ENCODE assay signal across 21 cellular contexts in genomic region chr15:28931828-28932227, GRCh38. TPM values are rescaled to one million over a fixed set of nuclear protein-coding genes. Genes with fewer than 3 reads are reported as not detected.
DNase-seq lines count a peak whose midpoint lies in the region; ATAC-seq, FAIRE-seq and TF ChIP-seq lines count a peak whose summit lies in the region.
"Had no signal": no experiment of that assay in that cellular context is flagged by ENCODE, and none has a peak within 500 bp of the region (broad histone marks: within the 10 kb centered on the region; RNA-seq: fewer than 3 reads in every experiment).

No MANE protein-coding gene starts in this region.

- no peak overlapping the region for H3K9ac ChIP-seq in kidney (ENCODE audit: low read length in 2 of 2)

- no peak for TF ChIP-seq CTCF in RWPE2 (IDR thresholded peaks at IDR 0.05; ENCODE audit: poor library complexity, severe bottlenecking)
- TF ChIP-seq CTCF in kidney (IDR thresholded peaks at IDR 0.05; ENCODE audit: borderline replicate concordance, extremely low read depth, insufficient read depth), result no peak
- TF ChIP-seq CTCF in spleen (IDR thresholded peaks at IDR 0.05 in 8 of 11, conservative IDR thresholded peaks at IDR 0.05 in 3 of 11), result no peak

- peaks cover 9% of the 10 kb centered on the region for H3K36me3 Mint-ChIP-seq in activated naive CD4-positive, alpha-beta T cell treated with anti-CD3 and anti-CD28 coated beads for 36 hours (ENCODE audit: low read depth)
- peaks cover 6% of the 10 kb centered on the region for H3K36me3 Mint-ChIP-seq in activated naive CD4-positive, alpha-beta T cell treated with anti-CD3 and anti-CD28 coated beads, Interleukin-2, amount 10 ng/mL, durations not matched to agents 7 days and 5 days

- H3K4me3 Mint-ChIP-seq in activated naive CD4-positive, alpha-beta T cell treated with anti-CD3 and anti-CD28 coated beads for 36 hours, result no peak overlapping the region
- no peak overlapping the region for H3K4me3 Mint-ChIP-seq in activated naive CD4-positive, alpha-beta T cell treated with anti-CD3 and anti-CD28 coated beads, Interleukin-2, amount 10 ng/mL, durations not matched to agents 7 days and 5 days

- H3K9me3 ChIP-seq in RWPE2 (ENCODE audit: severe bottlenecking), result no peaks in the 10 kb centered on the region
- no peaks in the 10 kb centered on the region for H3K9me3 ChIP-seq in kidney (ENCODE audit: control insufficient read depth in 1 of 2, low read length in 2 of 2)
- peaks cover 0 to 10% (median 0%) of the 10 kb centered on the region in 8 donors for H3K9me3 ChIP-seq in spleen
- H3K9me3 ChIP-seq in MG63, result no peaks in the 10 kb centered on the region

- CTCF ChIA-PET in activated naive CD4-positive, alpha-beta T cell treated with anti-CD3 and anti-CD28 coated beads for 36 hours (lab: Charles Lee), result no interaction called here
- CTCF ChIA-PET in activated naive CD4-positive, alpha-beta T cell treated with anti-CD3 and anti-CD28 coated beads, Interleukin-2, amount 10 ng/mL, durations not matched to agents 7 days and 5 days (lab: Charles Lee), result no interaction called here

- no peak overlapping the region for H3K27ac ChIP-seq in RWPE2 (ENCODE audit: poor library complexity, severe bottlenecking)
- H3K27ac ChIP-seq in kidney (ENCODE audit: low read depth in 2 of 2, low read length in 2 of 2), result no peak overlapping the region
- no peak overlapping the region for H3K27ac ChIP-seq in spleen
- H3K27ac ChIP-seq: C4-2B, RWPE1 had no signal

- peak; percentile 2 for DNase-seq in activated naive CD4-positive, alpha-beta T cell treated with anti-CD3 and anti-CD28 coated beads for 36 hours
- DNase-seq in activated naive CD4-positive, alpha-beta T cell treated with anti-CD3 and anti-CD28 coated beads, Interleukin-2, amount 10 ng/mL, durations not matched to agents 7 days and 5 days, result no peak
- DNase-seq in RWPE2 (ENCODE audit: low spot score) (peak; percentile 42), kidney (peak; percentile 47), spleen (peak; percentile 32), MG63 (no peak), NCI-H1105 (lab: John Stamatoyannopoulos, UW) (no peak)
- DNase-seq: EL; GF-D8; KBM-7; NCI-H1092 treated with DMSO at 0.1 percent for 48 hours; NCI-H146; NCI-H2029 treated with DMSO at 0.1 percent for 48 hours; NCI-H226; NCI-H510A treated with DMSO at 0.1 percent for 48 hours; NCI-H774; NK-92 treated with Interleukin-12 subunit alpha and Interleukin-12 subunit beta, amount 100 ng/mL, for 24 hours had no signal

- no peak for TF ChIP-seq POLR2A in spleen (IDR thresholded peaks at IDR 0.05)

- H3K4me3 ChIP-seq in RWPE2 (ENCODE audit: severe bottlenecking) (no peak overlapping the region), kidney (ENCODE audit: low read length in 2 of 2) (no peak overlapping the region), spleen (no peak overlapping the region), MG63 (no peak overlapping the region)

- H3K36me3 ChIP-seq in RWPE2 (ENCODE audit: low read depth) (no peaks in the 10 kb centered on the region), kidney (ENCODE audit: control insufficient read depth in 1 of 2, insufficient read depth in 2 of 2, low read length in 2 of 2) (no peaks in the 10 kb centered on the region), spleen (no peaks in the 10 kb centered on the region), MG63 (no peaks in the 10 kb centered on the region)

- H3K27me3 Mint-ChIP-seq in activated naive CD4-positive, alpha-beta T cell treated with anti-CD3 and anti-CD28 coated beads for 36 hours (ENCODE audit: low read depth), result no peaks in the 10 kb centered on the region
- H3K27me3 Mint-ChIP-seq in activated naive CD4-positive, alpha-beta T cell treated with anti-CD3 and anti-CD28 coated beads, Interleukin-2, amount 10 ng/mL, durations not matched to agents 7 days and 5 days, result peaks cover 12% of the 10 kb centered on the region

- intact Hi-C loops in activated naive CD4-positive, alpha-beta T cell treated with anti-CD3 and anti-CD28 coated beads for 36 hours (cut with micrococcal nuclease), result loop anchor here (10.0 kb wide), 1 partner anchor 893 kb away; the partner anchor contains the start of gene TJP1
- intact Hi-C loops in kidney (cut with DNase I) (no loop called here), spleen (cut with DNase I; ENCODE audit: low total_unique reads) (no loop called here)

- H3K4me1 ChIP-seq in RWPE2 (ENCODE audit: insufficient read depth, poor library complexity, severe bottlenecking), result no peaks in the 10 kb centered on the region
- no peaks in the 10 kb centered on the region for H3K4me1 ChIP-seq in kidney (ENCODE audit: control insufficient read depth in 1 of 2, insufficient read depth in 1 of 2, low read depth in 1 of 2, low read length in 2 of 2)
- H3K4me1 ChIP-seq in spleen, result peaks cover 4 to 26% (median 17%) of the 10 kb centered on the region in 6 donors

- no peak for FAIRE-seq in kidney (lab: Jason Lieb, UNC)
- FAIRE-seq: A204.1 had no signal

- H3K27me3 ChIP-seq in RWPE2 (ENCODE audit: insufficient read depth, poor library complexity, severe bottlenecking) (no peaks in the 10 kb centered on the region), spleen (replicated peaks in 1 of 7) (peaks cover 0 to 7% (median 0%) of the 10 kb centered on the region in 7 donors), MG63 (no peaks in the 10 kb centered on the region)

- peaks cover 4% of the 10 kb centered on the region for H3K9me3 Mint-ChIP-seq in activated naive CD4-positive, alpha-beta T cell treated with anti-CD3 and anti-CD28 coated beads for 36 hours
- H3K9me3 Mint-ChIP-seq in activated naive CD4-positive, alpha-beta T cell treated with anti-CD3 and anti-CD28 coated beads, Interleukin-2, amount 10 ng/mL, durations not matched to agents 7 days and 5 days, result peaks cover 3% of the 10 kb centered on the region

- WGBS in spleen, 5 donors, result 89 to 94% (median 93%) methylated on average over 2 to 4 of the region's 4 CpGs

- H3K27ac Mint-ChIP-seq in activated naive CD4-positive, alpha-beta T cell treated with anti-CD3 and anti-CD28 coated beads for 36 hours, result no peak overlapping the region
- no peak overlapping the region for H3K27ac Mint-ChIP-seq in activated naive CD4-positive, alpha-beta T cell treated with anti-CD3 and anti-CD28 coated beads, Interleukin-2, amount 10 ng/mL, durations not matched to agents 7 days and 5 days

- H3K4me1 Mint-ChIP-seq in activated naive CD4-positive, alpha-beta T cell treated with anti-CD3 and anti-CD28 coated beads for 36 hours (ENCODE audit: low read depth), result peaks cover 41% of the 10 kb centered on the region
- peaks cover 27% of the 10 kb centered on the region for H3K4me1 Mint-ChIP-seq in activated naive CD4-positive, alpha-beta T cell treated with anti-CD3 and anti-CD28 coated beads, Interleukin-2, amount 10 ng/mL, durations not matched to agents 7 days and 5 days

- ATAC-seq in RWPE2 (ENCODE audit: low read depth) (no peak), GM19467 (IDR thresholded peaks at IDR 0.05; ENCODE audit: unreplicated experiment) (no peak)

RNA-seq across cellular contexts. Expression of gene APBA2, which starts 46.1 kb away (rescaled TPM):
- 10 to 100 TPM; 16.2 to 18.3 TPM for total RNA-seq in activated naive CD4-positive, alpha-beta T cell treated with anti-CD3 and anti-CD28 coated beads for 36 hours
- 6.1 TPM for total RNA-seq in kidney
- 1.0 TPM for polyA plus RNA-seq in kidney (ENCODE audit: insufficient read depth, low read depth, low replicate concordance)
- total RNA-seq in spleen, result 10 to 100 TPM; 15.5 to 33.8 (median 19.2) TPM
- polyA plus RNA-seq in spleen, result 1 to 10 TPM; 5.8 to 6.6 (median 6.4) TPM
- total RNA-seq in MG63 (2014; rRNA removed; shearing (Covaris generic); ENCODE audit: low replicate concordance), result 20.0 and 28.0 TPM in 2 replicates

Comparison
In these comparisons a context has a peak if more than half of its experiments do, and no peak if none do; other contexts are left out.
1. DNase-seq: peak in activated naive CD4-positive, alpha-beta T cell treated with anti-CD3 and anti-CD28 coated beads for 36 hours (single experiment), RWPE2 (single experiment), kidney (single experiment) and spleen (single experiment); none in activated naive CD4-positive, alpha-beta T cell treated with anti-CD3 and anti-CD28 coated beads, Interleukin-2, amount 10 ng/mL, durations not matched to agents 7 days and 5 days (single experiment), MG63 (single experiment) and NCI-H1105 (single experiment).